Comparison of ENCODE assay signal across 20 cellular contexts in genomic region chr2:117523842-117524241, GRCh38.
"Had no signal": no experiment of that assay in that cellular context is flagged by ENCODE, and none has a peak within 500 bp of the region (broad histone marks: within the 10 kb centered on the region; RNA-seq: fewer than 3 reads in every experiment).

No MANE protein-coding gene starts in this region.

- DNase-seq: activated B cell treated with CpG ODN at 0.5 μM for 24 hours; activated CD4-positive, alpha-beta T cell treated with anti-CD3 and anti-CD28 coated beads for 1 hour; activated CD4-positive, alpha-beta T cell treated with anti-CD3 and anti-CD28 coated beads, Interleukin-2, amount 10 ng/mL, durations not matched to agents 24 days and 14 days; activated CD4-positive, alpha-beta T cell treated with anti-CD3 and anti-CD28 coated beads, Interleukin-2, amount 50 U/mL, for 48 hours; activated CD8-positive, alpha-beta memory T cell treated with anti-CD3 and anti-CD28 coated beads, Interleukin-2, amount 10 ng/mL, durations not matched to agents 7 days and 5 days; activated effector memory CD4-positive, alpha-beta T cell treated with anti-CD3 and anti-CD28 coated beads, Interleukin-2, amount 50 U/mL, for 16 hours; activated naive CD4-positive, alpha-beta T cell treated with Interleukin-2 at 50 U/mL for 16 hours; activated naive CD8-positive, alpha-beta T cell treated with anti-CD3 and anti-CD28 coated beads, Interleukin-2, amount 50 U/mL, for 24 hours; activated T-cell treated with anti-CD3 and anti-CD28 coated beads, Interleukin-2, amount 50 U/mL, for 4 hours; amniotic stem cell; cerebellar nuclear complex; NCI-H1694 treated with DMSO at 0.1 percent for 48 hours; NCI-H226; NK-92 treated with Interleukin-12 subunit alpha and Interleukin-12 subunit beta, amount 100 ng/mL, for 24 hours; T-helper 1 cell had no signal

- H3K4me1 ChIP-seq: SJCRH30 had no signal

- H3K9me3 ChIP-seq: SJCRH30, SK-N-SH had no signal

- H3K27me3 ChIP-seq: SJCRH30 had no signal

- H3K27ac ChIP-seq: RWPE1, SJCRH30 had no signal

- H3K4me3 ChIP-seq: SJCRH30 had no signal

- H3K36me3 ChIP-seq: SJCRH30 had no signal

- ATAC-seq: activated CD8-positive, alpha-beta memory T cell treated with anti-CD3 and anti-CD28 coated beads, Interleukin-2, amount 10 ng/mL, durations not matched to agents 7 days and 5 days; activated naive CD4-positive, alpha-beta T cell treated with anti-CD3 and anti-CD28 coated beads, Interleukin-2, amount 50 U/mL, for 72 hours; activated naive CD8-positive, alpha-beta T cell treated with anti-CD3 and anti-CD28 coated beads, Interleukin-2, amount 50 U/mL, for 24 hours; activated T-cell treated with anti-CD3 and anti-CD28 coated beads, Interleukin-2, amount 50 U/mL, for 4 hours; Panc1 had no signal
